Comparison of ENCODE assay signal across 9 cellular contexts in the genomic region with DNA sequence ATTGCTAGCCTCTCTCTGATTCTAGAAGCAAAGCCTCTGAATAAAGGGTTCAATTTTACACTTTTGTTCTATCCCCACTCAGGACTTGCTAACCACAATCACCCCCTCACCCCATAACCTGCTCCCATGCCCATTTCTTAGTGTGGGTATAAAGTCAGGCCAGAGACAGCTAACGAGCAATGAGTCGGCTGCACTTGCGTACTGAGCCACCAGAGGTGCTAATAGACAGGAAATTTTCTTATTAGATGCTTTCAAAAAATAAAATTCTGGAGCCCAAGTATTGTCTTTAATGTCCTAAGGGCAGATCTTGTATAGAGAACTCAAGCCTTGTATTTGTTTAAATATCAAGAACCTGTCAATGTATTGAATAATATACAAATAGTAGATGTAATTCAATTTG.
A peak's percentile ranks its signal among the peaks of the same experiment; 100 is the strongest.
DNase-seq lines count a peak whose midpoint lies in the region; ATAC-seq and TF ChIP-seq lines count a peak whose summit lies in the region.
"Had no signal": no experiment of that assay in that cellular context is flagged by ENCODE, and none has a peak within 500 bp of the region (broad histone marks: within the 10 kb centered on the region; RNA-seq: fewer than 3 reads in every experiment).

No MANE protein-coding gene starts in this region.

- WGBS in mammary epithelial cell (ENCODE audit: low coverage, missing lambda C conversion rate): 100% methylated on average over 3 of the region's 3 CpGs

- dilution Hi-C loops in mammary epithelial cell (cut with HindIII; ENCODE audit: low sequenced_read_pairs): no loop called here

- H2AFZ ChIP-seq in mammary epithelial cell (ENCODE audit: low read depth, low read length): no peak overlapping the region

- H3K4me1 ChIP-seq in mammary epithelial cell (ENCODE audit: insufficient read depth, low read length): no peaks in the 10 kb centered on the region

- H3K4me2 ChIP-seq in mammary epithelial cell (ENCODE audit: insufficient read depth, low read depth, low read length): no peak overlapping the region

- in situ Hi-C loops in ACHN (cut with HindIII; ENCODE audit: low pct_ligation_motif_present, low pct_unique_long_range_greater_than_20kb, low sequenced_read_pairs): no loop called here
- in situ Hi-C loops in mammary epithelial cell (cut with MboI; ENCODE audit: low sequenced_read_pairs in 2 of 2): no loop called here

- H3K27me3 ChIP-seq in mammary epithelial cell (ENCODE audit: insufficient read depth, low read length): no peaks in the 10 kb centered on the region

- no peak overlapping the region for H3K9ac ChIP-seq in mammary epithelial cell (ENCODE audit: insufficient read depth, low read length)

- CTCF ChIA-PET in mammary epithelial cell (lab: Charles Lee; ENCODE audit: low non-redundant PET): no interaction called here

- DNase-seq in ACHN (peak; percentile 24), mammary epithelial cell (no peak), NCI-H2029 (lab: John Stamatoyannopoulos, UW) (no peak), pons (ENCODE audit: low spot score) (no peak), activated gamma-delta T cell treated with Interleukin-2 at 50 U/mL for 16 hours (no peak)
- DNase-seq in activated CD4-positive, alpha-beta T cell treated with anti-CD3 and anti-CD28 coated beads, Interleukin-2, amount 50 U/mL, for 1 hour: no peak
- DNase-seq: activated CD4-positive, alpha-beta T cell treated with anti-CD3 and anti-CD28 coated beads for 48 hours had no signal

- no peak overlapping the region for H3K27ac ChIP-seq in mammary epithelial cell (ENCODE audit: insufficient read depth, low read depth, low read length)

- BruUV-seq in mammary epithelial cell (replicated peaks; lab: Mats Ljungman, UMichigan): no TSS peak

- intact Hi-C loops in mammary epithelial cell (cut with micrococcal nuclease): loop anchor here (10.0 kb wide), 1 partner anchor 223 kb away; no protein-coding TSS in a partner anchor

- H3K4me3 ChIP-seq in mammary epithelial cell (replicated peaks in 1 of 3; ENCODE audit: insufficient read depth in 1 of 3, low read depth in 2 of 3, low read length in 3 of 3): no peak overlapping the region

- TF ChIP-seq CTCF in mammary epithelial cell (conservative IDR thresholded peaks at IDR 0.05 in 1 of 2, IDR thresholded peaks at IDR 0.05 in 1 of 2; ENCODE audit: extremely low read depth in 1 of 2, insufficient read depth in 1 of 2, low read depth in 1 of 2, low read length in 2 of 2): peak; percentile 36 to 46

- no peaks in the 10 kb centered on the region for H3K9me3 ChIP-seq in mammary epithelial cell (replicated peaks; ENCODE audit: insufficient read depth, low read length)

- H3K36me3 ChIP-seq in mammary epithelial cell (ENCODE audit: insufficient read depth, low read length): no peaks in the 10 kb centered on the region

- H4K20me1 ChIP-seq in mammary epithelial cell (ENCODE audit: insufficient read depth, low read length): no peaks in the 10 kb centered on the region

- ATAC-seq in GM18861 (IDR thresholded peaks at IDR 0.05; ENCODE audit: unreplicated experiment) (peak; percentile 64), HG03196 (IDR thresholded peaks at IDR 0.05; ENCODE audit: unreplicated experiment) (peak; percentile 72)

- H3K79me2 ChIP-seq in mammary epithelial cell (ENCODE audit: insufficient read depth, low read length): no peaks in the 10 kb centered on the region
